In the genomic region with DNA sequence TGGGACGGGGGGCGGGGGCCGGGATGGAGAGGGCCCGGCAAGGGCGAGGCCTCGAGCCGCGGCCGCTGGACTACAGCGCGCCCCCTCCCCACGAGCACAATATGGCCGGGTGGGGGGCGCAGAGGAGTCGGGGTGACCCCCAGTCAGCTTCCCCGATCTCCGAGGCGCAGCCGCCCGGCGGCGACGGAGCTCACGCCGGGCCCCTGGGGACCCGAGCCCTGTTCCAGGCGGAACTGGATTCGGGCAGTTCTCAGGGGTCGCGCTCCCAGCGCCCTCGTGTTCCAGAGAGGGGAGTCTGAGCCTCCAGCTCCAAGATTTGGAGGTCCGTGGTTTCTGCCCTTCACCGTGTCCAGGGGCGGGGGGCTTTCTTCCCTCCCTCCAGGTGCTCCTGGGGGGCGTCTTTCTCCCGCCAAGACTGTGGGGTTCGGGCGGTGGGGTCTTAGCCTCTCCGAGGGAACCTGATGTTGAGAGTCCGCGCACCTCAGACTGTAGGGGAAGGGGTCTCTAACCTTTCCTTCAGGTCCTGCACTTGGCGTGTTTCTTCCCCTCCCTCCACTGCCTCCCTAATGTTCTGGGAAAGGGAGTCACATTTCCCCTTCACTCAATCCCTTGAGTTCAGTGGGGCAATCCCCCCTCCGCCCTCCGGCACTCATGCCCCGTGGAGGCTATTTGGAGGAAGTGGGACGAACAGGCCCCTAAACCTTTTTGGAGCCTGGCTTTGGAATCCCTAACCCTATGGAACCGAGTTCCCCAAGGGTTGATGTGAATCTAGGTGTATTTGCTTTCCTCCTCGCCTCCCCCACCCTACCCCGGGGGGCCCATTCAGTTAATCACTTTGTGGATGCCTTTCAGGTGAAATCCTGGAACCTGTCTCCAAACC, we compare ENCODE assay signal across 1 cellular context.
TF ChIP-seq lines count a peak whose summit lies in the region.

No MANE protein-coding gene starts in this region.

TF ChIP-seq in HepG2, 621 proteins besides CTCF, POLR2A, EP300 and RAD21 (continued from another document and continues in another):
- TF ChIP-seq, protein P1, sequence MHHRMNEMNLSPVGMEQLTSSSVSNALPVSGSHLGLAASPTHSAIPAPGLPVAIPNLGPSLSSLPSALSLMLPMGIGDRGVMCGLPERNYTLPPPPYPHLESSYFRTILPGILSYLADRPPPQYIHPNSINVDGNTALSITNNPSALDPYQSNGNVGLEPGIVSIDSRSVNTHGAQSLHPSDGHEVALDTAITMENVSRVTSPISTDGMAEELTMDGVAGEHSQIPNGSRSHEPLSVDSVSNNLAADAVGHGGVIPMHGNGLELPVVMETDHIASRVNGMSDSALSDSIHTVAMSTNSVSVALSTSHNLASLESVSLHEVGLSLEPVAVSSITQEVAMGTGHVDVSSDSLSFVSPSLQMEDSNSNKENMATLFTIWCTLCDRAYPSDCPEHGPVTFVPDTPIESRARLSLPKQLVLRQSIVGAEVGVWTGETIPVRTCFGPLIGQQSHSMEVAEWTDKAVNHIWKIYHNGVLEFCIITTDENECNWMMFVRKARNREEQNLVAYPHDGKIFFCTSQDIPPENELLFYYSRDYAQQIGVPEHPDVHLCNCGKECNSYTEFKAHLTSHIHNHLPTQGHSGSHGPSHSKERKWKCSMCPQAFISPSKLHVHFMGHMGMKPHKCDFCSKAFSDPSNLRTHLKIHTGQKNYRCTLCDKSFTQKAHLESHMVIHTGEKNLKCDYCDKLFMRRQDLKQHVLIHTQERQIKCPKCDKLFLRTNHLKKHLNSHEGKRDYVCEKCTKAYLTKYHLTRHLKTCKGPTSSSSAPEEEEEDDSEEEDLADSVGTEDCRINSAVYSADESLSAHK (CRISPR knock-in tag; IDR thresholded peaks at IDR 0.05; ENCODE audit: borderline replicate concordance): no peak
- TF ChIP-seq, protein P2, sequence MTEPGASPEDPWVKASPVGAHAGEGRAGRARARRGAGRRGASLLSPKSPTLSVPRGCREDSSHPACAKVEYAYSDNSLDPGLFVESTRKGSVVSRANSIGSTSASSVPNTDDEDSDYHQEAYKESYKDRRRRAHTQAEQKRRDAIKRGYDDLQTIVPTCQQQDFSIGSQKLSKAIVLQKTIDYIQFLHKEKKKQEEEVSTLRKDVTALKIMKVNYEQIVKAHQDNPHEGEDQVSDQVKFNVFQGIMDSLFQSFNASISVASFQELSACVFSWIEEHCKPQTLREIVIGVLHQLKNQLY (CRISPR knock-in tag; IDR thresholded peaks at IDR 0.05): no peak
- TF ChIP-seq, protein P3, sequence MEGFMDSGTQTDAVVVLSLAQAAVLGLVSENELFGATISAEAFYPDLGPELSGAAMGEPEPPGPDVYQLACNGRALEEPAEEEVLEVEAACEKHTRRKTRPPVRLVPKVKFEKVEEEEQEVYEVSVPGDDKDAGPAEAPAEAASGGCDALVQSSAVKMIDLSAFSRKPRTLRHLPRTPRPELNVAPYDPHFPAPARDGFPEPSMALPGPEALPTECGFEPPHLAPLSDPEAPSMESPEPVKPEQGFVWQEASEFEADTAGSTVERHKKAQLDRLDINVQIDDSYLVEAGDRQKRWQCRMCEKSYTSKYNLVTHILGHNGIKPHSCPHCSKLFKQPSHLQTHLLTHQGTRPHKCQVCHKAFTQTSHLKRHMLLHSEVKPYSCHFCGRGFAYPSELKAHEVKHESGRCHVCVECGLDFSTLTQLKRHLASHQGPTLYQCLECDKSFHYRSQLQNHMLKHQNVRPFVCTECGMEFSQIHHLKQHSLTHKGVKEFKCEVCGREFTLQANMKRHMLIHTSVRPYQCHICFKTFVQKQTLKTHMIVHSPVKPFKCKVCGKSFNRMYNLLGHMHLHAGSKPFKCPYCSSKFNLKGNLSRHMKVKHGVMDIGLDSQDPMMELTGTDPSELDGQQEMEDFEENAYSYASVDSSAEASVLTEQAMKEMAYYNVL (CRISPR knock-in tag; IDR thresholded peaks at IDR 0.05; ENCODE audit: borderline replicate concordance): 0 out of 2 replicates have a peak, but pooled peaks have one; percentile 33
- TF ChIP-seq ISX (CRISPR knock-in tag; conservative IDR thresholded peaks at IDR 0.05): no peak
- TF ChIP-seq KDM1A (CRISPR knock-in tag; IDR thresholded peaks at IDR 0.05): no peak
- no peak for TF ChIP-seq ZNF20 (CRISPR knock-in tag; IDR thresholded peaks at IDR 0.05)
- no peak for TF ChIP-seq ZNF737 (CRISPR knock-in tag; IDR thresholded peaks at IDR 0.05; ENCODE audit: borderline replicate concordance)
- no peak for TF ChIP-seq ZNF256 (CRISPR knock-in tag; conservative IDR thresholded peaks at IDR 0.05)
- 0 out of 2 replicates have a peak, but pooled peaks have one; percentile 8 for TF ChIP-seq CCDC6 (CRISPR knock-in tag; IDR thresholded peaks at IDR 0.05)
- TF ChIP-seq HDAC1 (CRISPR knock-in tag; IDR thresholded peaks at IDR 0.05): peak; percentile 37; the same call in 1 of the 2 replicates
- TF ChIP-seq PHB2 (IDR thresholded peaks at IDR 0.05; ENCODE audit: partially characterized antibody): no peak
- TF ChIP-seq, protein P4, sequence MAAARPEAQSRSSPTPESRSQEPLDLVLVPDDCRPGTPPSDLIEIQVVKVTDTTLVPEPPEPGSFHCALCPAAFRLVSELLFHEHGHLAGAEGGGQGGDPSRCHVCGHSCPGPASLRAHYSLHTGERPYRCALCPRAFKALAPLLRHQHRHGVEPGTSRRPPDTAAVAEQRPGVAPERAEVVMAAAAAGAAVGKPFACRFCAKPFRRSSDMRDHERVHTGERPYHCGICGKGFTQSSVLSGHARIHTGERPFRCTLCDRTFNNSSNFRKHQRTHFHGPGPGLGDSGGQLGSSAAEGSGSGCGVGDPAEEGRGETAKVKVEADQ (CRISPR knock-in tag; IDR thresholded peaks at IDR 0.05; ENCODE audit: borderline replicate concordance): no peak
- no peak for TF ChIP-seq ZSCAN12 (CRISPR knock-in tag; IDR thresholded peaks at IDR 0.05)
- TF ChIP-seq ZNF850 (CRISPR knock-in tag; conservative IDR thresholded peaks at IDR 0.05): no peak
- no peak for TF ChIP-seq ZSCAN25 (CRISPR knock-in tag; IDR thresholded peaks at IDR 0.05)
- TF ChIP-seq ZNF350 (CRISPR knock-in tag; IDR thresholded peaks at IDR 0.05; ENCODE audit: borderline replicate concordance, low read depth): 0 out of 2 replicates have a peak, but pooled peaks have one; percentile 41
- no peak for TF ChIP-seq PCBP1 (IDR thresholded peaks at IDR 0.05; ENCODE audit: borderline replicate concordance, low read depth, low read length)
- no peak for TF ChIP-seq GATA4 (IDR thresholded peaks at IDR 0.05; ENCODE audit: borderline replicate concordance, low read depth)
- TF ChIP-seq ZNF317 (CRISPR knock-in tag; IDR thresholded peaks at IDR 0.05): no peak
- TF ChIP-seq, protein P5, sequence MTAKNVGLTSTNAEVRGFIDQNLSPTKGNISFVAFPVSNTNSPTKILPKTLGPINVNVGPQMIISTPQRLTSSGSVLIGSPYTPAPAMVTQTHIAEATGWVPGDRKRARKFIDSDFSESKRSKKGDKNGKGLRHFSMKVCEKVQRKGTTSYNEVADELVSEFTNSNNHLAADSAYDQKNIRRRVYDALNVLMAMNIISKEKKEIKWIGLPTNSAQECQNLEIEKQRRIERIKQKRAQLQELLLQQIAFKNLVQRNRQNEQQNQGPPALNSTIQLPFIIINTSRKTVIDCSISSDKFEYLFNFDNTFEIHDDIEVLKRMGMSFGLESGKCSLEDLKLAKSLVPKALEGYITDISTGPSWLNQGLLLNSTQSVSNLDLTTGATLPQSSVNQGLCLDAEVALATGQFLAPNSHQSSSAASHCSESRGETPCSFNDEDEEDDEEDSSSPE (CRISPR knock-in tag; IDR thresholded peaks at IDR 0.05): no peak
- no peak for TF ChIP-seq NFKB2 (CRISPR knock-in tag; IDR thresholded peaks at IDR 0.05; ENCODE audit: borderline replicate concordance)
- no peak for TF ChIP-seq MLLT10 (CRISPR knock-in tag; IDR thresholded peaks at IDR 0.05)
- TF ChIP-seq, protein P6, sequence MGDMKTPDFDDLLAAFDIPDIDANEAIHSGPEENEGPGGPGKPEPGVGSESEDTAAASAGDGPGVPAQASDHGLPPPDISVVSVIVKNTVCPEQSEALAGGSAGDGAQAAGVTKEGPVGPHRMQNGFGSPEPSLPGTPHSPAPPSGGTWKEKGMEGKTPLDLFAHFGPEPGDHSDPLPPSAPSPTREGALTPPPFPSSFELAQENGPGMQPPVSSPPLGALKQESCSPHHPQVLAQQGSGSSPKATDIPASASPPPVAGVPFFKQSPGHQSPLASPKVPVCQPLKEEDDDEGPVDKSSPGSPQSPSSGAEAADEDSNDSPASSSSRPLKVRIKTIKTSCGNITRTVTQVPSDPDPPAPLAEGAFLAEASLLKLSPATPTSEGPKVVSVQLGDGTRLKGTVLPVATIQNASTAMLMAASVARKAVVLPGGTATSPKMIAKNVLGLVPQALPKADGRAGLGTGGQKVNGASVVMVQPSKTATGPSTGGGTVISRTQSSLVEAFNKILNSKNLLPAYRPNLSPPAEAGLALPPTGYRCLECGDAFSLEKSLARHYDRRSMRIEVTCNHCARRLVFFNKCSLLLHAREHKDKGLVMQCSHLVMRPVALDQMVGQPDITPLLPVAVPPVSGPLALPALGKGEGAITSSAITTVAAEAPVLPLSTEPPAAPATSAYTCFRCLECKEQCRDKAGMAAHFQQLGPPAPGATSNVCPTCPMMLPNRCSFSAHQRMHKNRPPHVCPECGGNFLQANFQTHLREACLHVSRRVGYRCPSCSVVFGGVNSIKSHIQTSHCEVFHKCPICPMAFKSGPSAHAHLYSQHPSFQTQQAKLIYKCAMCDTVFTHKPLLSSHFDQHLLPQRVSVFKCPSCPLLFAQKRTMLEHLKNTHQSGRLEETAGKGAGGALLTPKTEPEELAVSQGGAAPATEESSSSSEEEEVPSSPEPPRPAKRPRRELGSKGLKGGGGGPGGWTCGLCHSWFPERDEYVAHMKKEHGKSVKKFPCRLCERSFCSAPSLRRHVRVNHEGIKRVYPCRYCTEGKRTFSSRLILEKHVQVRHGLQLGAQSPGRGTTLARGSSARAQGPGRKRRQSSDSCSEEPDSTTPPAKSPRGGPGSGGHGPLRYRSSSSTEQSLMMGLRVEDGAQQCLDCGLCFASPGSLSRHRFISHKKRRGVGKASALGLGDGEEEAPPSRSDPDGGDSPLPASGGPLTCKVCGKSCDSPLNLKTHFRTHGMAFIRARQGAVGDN (CRISPR knock-in tag; IDR thresholded peaks at IDR 0.05): peak; percentile 4; the same call in 1 of the 2 replicates
- TF ChIP-seq RCOR2 (CRISPR knock-in tag; IDR thresholded peaks at IDR 0.05): no peak
- TF ChIP-seq, protein P7, sequence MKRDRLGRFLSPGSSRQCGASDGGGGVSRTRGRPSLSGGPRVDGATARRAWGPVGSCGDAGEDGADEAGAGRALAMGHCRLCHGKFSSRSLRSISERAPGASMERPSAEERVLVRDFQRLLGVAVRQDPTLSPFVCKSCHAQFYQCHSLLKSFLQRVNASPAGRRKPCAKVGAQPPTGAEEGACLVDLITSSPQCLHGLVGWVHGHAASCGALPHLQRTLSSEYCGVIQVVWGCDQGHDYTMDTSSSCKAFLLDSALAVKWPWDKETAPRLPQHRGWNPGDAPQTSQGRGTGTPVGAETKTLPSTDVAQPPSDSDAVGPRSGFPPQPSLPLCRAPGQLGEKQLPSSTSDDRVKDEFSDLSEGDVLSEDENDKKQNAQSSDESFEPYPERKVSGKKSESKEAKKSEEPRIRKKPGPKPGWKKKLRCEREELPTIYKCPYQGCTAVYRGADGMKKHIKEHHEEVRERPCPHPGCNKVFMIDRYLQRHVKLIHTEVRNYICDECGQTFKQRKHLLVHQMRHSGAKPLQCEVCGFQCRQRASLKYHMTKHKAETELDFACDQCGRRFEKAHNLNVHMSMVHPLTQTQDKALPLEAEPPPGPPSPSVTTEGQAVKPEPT (CRISPR knock-in tag; IDR thresholded peaks at IDR 0.05; ENCODE audit: low read depth): no peak
- TF ChIP-seq ZMYM4 (CRISPR knock-in tag; IDR thresholded peaks at IDR 0.05): 0 out of 2 replicates have a peak, but pooled peaks have one; percentile 29
- TF ChIP-seq ZSCAN21 (CRISPR knock-in tag; IDR thresholded peaks at IDR 0.05; ENCODE audit: borderline replicate concordance): no peak
- no peak for TF ChIP-seq GPN1 (CRISPR knock-in tag; IDR thresholded peaks at IDR 0.05; ENCODE audit: borderline replicate concordance)
- no peak for TF ChIP-seq ZNF121 (CRISPR knock-in tag; IDR thresholded peaks at IDR 0.05)
- TF ChIP-seq BCL6 (CRISPR knock-in tag; IDR thresholded peaks at IDR 0.05): no peak
- TF ChIP-seq, protein P8, sequence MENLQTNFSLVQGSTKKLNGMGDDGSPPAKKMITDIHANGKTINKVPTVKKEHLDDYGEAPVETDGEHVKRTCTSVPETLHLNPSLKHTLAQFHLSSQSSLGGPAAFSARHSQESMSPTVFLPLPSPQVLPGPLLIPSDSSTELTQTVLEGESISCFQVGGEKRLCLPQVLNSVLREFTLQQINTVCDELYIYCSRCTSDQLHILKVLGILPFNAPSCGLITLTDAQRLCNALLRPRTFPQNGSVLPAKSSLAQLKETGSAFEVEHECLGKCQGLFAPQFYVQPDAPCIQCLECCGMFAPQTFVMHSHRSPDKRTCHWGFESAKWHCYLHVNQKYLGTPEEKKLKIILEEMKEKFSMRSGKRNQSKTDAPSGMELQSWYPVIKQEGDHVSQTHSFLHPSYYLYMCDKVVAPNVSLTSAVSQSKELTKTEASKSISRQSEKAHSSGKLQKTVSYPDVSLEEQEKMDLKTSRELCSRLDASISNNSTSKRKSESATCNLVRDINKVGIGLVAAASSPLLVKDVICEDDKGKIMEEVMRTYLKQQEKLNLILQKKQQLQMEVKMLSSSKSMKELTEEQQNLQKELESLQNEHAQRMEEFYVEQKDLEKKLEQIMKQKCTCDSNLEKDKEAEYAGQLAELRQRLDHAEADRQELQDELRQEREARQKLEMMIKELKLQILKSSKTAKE (CRISPR knock-in tag; IDR thresholded peaks at IDR 0.05; ENCODE audit: borderline replicate concordance): no peak
- TF ChIP-seq, protein P9, sequence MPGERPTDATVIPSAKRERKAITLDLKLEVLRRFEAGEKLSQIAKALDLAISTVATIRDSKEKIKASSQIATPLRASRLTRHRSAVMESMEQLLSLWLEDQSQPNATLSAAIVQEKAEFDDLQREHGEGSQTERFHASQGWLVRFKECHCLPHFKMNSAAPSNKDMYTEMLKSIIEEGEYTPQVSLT (CRISPR knock-in tag; IDR thresholded peaks at IDR 0.05; ENCODE audit: borderline replicate concordance, low read depth): no peak
- TF ChIP-seq, protein P10, sequence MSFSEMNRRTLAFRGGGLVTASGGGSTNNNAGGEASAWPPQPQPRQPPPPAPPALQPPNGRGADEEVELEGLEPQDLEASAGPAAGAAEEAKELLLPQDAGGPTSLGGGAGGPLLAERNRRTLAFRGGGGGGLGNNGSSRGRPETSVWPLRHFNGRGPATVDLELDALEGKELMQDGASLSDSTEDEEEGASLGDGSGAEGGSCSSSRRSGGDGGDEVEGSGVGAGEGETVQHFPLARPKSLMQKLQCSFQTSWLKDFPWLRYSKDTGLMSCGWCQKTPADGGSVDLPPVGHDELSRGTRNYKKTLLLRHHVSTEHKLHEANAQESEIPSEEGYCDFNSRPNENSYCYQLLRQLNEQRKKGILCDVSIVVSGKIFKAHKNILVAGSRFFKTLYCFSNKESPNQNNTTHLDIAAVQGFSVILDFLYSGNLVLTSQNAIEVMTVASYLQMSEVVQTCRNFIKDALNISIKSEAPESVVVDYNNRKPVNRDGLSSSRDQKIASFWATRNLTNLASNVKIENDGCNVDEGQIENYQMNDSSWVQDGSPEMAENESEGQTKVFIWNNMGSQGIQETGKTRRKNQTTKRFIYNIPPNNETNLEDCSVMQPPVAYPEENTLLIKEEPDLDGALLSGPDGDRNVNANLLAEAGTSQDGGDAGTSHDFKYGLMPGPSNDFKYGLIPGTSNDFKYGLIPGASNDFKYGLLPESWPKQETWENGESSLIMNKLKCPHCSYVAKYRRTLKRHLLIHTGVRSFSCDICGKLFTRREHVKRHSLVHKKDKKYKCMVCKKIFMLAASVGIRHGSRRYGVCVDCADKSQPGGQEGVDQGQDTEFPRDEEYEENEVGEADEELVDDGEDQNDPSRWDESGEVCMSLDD (CRISPR knock-in tag; IDR thresholded peaks at IDR 0.05; ENCODE audit: borderline replicate concordance): no peak
- no peak for TF ChIP-seq NFYB (CRISPR knock-in tag; IDR thresholded peaks at IDR 0.05)
- no peak for TF ChIP-seq MTF1 (CRISPR knock-in tag; IDR thresholded peaks at IDR 0.05)
